Comparison of ENCODE assay signal across 10 cellular contexts in the genomic region with DNA sequence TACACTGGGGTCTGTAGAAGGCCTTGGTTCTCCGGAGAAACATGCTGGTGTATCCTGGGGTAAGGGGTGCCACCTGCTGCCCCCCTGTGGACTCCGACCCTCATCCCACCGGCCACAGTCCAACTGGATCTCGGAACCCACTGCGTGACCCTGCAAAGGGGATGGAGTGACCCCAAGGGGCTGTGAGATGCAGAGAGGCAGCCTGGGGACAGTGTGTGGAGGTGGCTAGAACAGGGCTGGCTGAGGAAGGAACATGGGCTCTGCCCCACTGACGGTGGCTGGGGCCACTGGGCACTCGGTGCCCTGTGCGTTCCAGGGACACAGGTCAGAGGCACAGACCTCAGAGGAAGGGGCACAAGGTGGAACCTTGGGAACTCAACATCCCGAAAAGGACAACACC. TPM values are rescaled to one million over a fixed set of nuclear protein-coding genes. Genes with fewer than 3 reads are reported as not detected.
DNase-seq lines count a peak whose midpoint lies in the region; ATAC-seq and TF ChIP-seq lines count a peak whose summit lies in the region.
"Had no signal": no experiment of that assay in that cellular context is flagged by ENCODE, and none has a peak within 500 bp of the region (broad histone marks: within the 10 kb centered on the region; RNA-seq: fewer than 3 reads in every experiment).

No MANE protein-coding gene starts in this region.

- H3K23ac ChIP-seq in neuronal stem cell (ENCODE audit: low read depth, low read length, poor library complexity), result no peak overlapping the region

- H2AFZ ChIP-seq in ACC112 (ENCODE audit: low read length, unreplicated experiment), result no peak overlapping the region
- no peak overlapping the region for H2AFZ ChIP-seq in neuronal stem cell (ENCODE audit: low read length)

- H3K36me3 ChIP-seq in ACC112 (ENCODE audit: insufficient read depth, low read length), result no peaks in the 10 kb centered on the region
- no peaks in the 10 kb centered on the region for H3K36me3 ChIP-seq in colonic mucosa
- no peaks in the 10 kb centered on the region for H3K36me3 ChIP-seq in neuronal stem cell (replicated peaks in 1 of 2; ENCODE audit: control insufficient read depth in 2 of 2, insufficient read depth in 2 of 2, low read length in 2 of 2)
- no peaks in the 10 kb centered on the region for H3K36me3 ChIP-seq in aorta (ENCODE audit: control insufficient read depth in 1 of 2, insufficient read depth in 2 of 2, low read length in 1 of 2)

- H3K79me2 ChIP-seq in ACC112 (ENCODE audit: control insufficient read depth, insufficient read depth, low read length, unreplicated experiment), result peaks cover 64% of the 10 kb centered on the region

- H3K4me1 ChIP-seq in ACC112 (ENCODE audit: control insufficient read depth, insufficient read depth, low read length, unreplicated experiment) (peaks cover 28% of the 10 kb centered on the region), colonic mucosa (peaks cover 11% of the 10 kb centered on the region), neuronal stem cell (ENCODE audit: control insufficient read depth in 2 of 2, insufficient read depth in 1 of 2, low read depth in 1 of 2, low read length in 2 of 2) (peaks cover 12 to 22% of the 10 kb centered on the region in 2 donors), aorta (ENCODE audit: control insufficient read depth in 1 of 2, insufficient read depth in 2 of 2, low read length in 2 of 2) (peaks cover 0 to 2% of the 10 kb centered on the region in 2 donors)

- peak overlapping the region; percentile 80 for H3K4me3 ChIP-seq in ACC112 (ENCODE audit: low read depth, low read length)
- no peak overlapping the region for H3K4me3 ChIP-seq in colonic mucosa
- peak overlapping the region in 1 of 2 donors; percentile 29 for H3K4me3 ChIP-seq in neuronal stem cell (ENCODE audit: low read length in 2 of 2)
- no peak overlapping the region for H3K4me3 ChIP-seq in aorta (ENCODE audit: low read length in 2 of 2)

- no CpG with 5 or more reads among the region's 9 CpGs for WGBS in neuronal stem cell (ENCODE audit: extremely low coverage in 2 of 2, insufficient read length in 2 of 2, insufficient replicate concordance in 1 of 2), 2 donors
- WGBS in aorta, 2 donors, result 61 to 73% methylated on average over 9 of the region's 9 CpGs

- H2BK120ac ChIP-seq in neuronal stem cell (ENCODE audit: low read depth, low read length), result no peak overlapping the region

- H2BK12ac ChIP-seq in neuronal stem cell (ENCODE audit: low read length), result peak overlapping the region; percentile 59

- no peak overlapping the region for H3K14ac ChIP-seq in neuronal stem cell (ENCODE audit: low read length)

- H3K4me2 ChIP-seq in neuronal stem cell (ENCODE audit: insufficient read depth, low read length, poor library complexity, severe bottlenecking), result no peak overlapping the region

- ATAC-seq in HG02973 (IDR thresholded peaks at IDR 0.05; ENCODE audit: unreplicated experiment) (no peak), aorta (ENCODE audit: low FRiP score) (no peak), HG02970 (IDR thresholded peaks at IDR 0.05; ENCODE audit: low FRiP score, unreplicated experiment) (no peak)

- peak overlapping the region; percentile 49 for H3K18ac ChIP-seq in neuronal stem cell (ENCODE audit: low read length)

- H3K27ac ChIP-seq in ACC112 (ENCODE audit: low read depth, low read length) (no peak overlapping the region), colonic mucosa (no peak overlapping the region), neuronal stem cell (replicated peaks; ENCODE audit: low read length) (no peak overlapping the region), aorta (ENCODE audit: low read depth in 1 of 2, low read length in 2 of 2) (peak overlapping the region in 1 of 2 donors; percentile 14)

- intact Hi-C loops in colonic mucosa (cut with DNase I) (no loop called here), aorta (cut with DNase I) (no loop called here)

- H3K9me3 ChIP-seq in colonic mucosa, result no peaks in the 10 kb centered on the region
- no peaks in the 10 kb centered on the region for H3K9me3 ChIP-seq in neuronal stem cell (replicated peaks in 1 of 2; ENCODE audit: control insufficient read depth in 2 of 2, insufficient read depth in 1 of 2, low read depth in 1 of 2, low read length in 2 of 2)
- H3K9me3 ChIP-seq in aorta (ENCODE audit: control insufficient read depth, low read length), result no peaks in the 10 kb centered on the region

- H3K27me3 ChIP-seq in ACC112 (ENCODE audit: insufficient read depth, low read length), result no peaks in the 10 kb centered on the region
- no peaks in the 10 kb centered on the region for H3K27me3 ChIP-seq in colonic mucosa
- peaks cover 3 to 25% (median 16%) of the 10 kb centered on the region in 3 experiments for H3K27me3 ChIP-seq in neuronal stem cell (ENCODE audit: control insufficient read depth in 3 of 3, insufficient read depth in 3 of 3, low read depth in 1 of 3, low read length in 3 of 3)
- H3K27me3 ChIP-seq in aorta (ENCODE audit: control insufficient read depth in 1 of 2, insufficient read depth in 2 of 2, low read length in 1 of 2), result no peaks in the 10 kb centered on the region

- DNase-seq in colonic mucosa (no peak), neuronal stem cell (ENCODE audit: low spot score) (no peak), dermis blood vessel endothelial cell (no peak), aorta (no peak)
- DNase-seq: DND-41, OCI-M1 had no signal

- peak overlapping the region; percentile 53 for H2AK5ac ChIP-seq in neuronal stem cell (ENCODE audit: low read depth, low read length)

- peaks cover 8% of the 10 kb centered on the region for H3K79me1 ChIP-seq in neuronal stem cell (ENCODE audit: low read depth, low read length)

- H3K9ac ChIP-seq in colonic mucosa (ENCODE audit: low read depth in 2 of 2, low read length in 2 of 2) (peak overlapping the region; percentile 35 to 74), neuronal stem cell (ENCODE audit: low read depth, low read length, poor library complexity) (no peak overlapping the region)

- no peak overlapping the region for H2BK15ac ChIP-seq in neuronal stem cell (ENCODE audit: low read length)

- no peak overlapping the region for H3K4ac ChIP-seq in neuronal stem cell (ENCODE audit: low read length)

- no peak overlapping the region for H4K91ac ChIP-seq in neuronal stem cell (ENCODE audit: low read depth, low read length, poor library complexity)

- no peak overlapping the region for H4K8ac ChIP-seq in neuronal stem cell (ENCODE audit: low read depth, low read length)

- no peak overlapping the region for H2BK5ac ChIP-seq in neuronal stem cell (ENCODE audit: low read length)

- TF ChIP-seq CTCF in LNCAP (IDR thresholded peaks at IDR 0.05), result 0 out of 2 replicates have a peak, but pooled peaks have one; percentile 16
- TF ChIP-seq CTCF in colonic mucosa (IDR thresholded peaks at IDR 0.05), result no peak

RNA-seq across cellular contexts. Expression of gene NACC2, which starts 2.3 kb away (rescaled TPM):
- total RNA-seq in colonic mucosa (10 to 100 TPM; 20.3 to 21.0 TPM), dermis blood vessel endothelial cell (21.6 and 26.5 TPM in 2 replicates), aorta (10 to 100 TPM; 51.3 to 61.0 TPM)
- 4.9 TPM for polyA plus RNA-seq in neuronal stem cell (2013, experiment 1 of 2)
- polyA plus RNA-seq in neuronal stem cell (2013, experiment 2 of 2), result 5.0 TPM
- polyA plus RNA-seq in aorta, result 10 to 100 TPM; 10.5 to 11.7 TPM

RNA-seq across cellular contexts. Expression of gene TMEM250, which starts 25.9 kb away (rescaled TPM):
- 10 to 100 TPM; 40.9 to 67.2 TPM for total RNA-seq in colonic mucosa
- 23.6 TPM for polyA plus RNA-seq in neuronal stem cell (2013, experiment 1 of 2)
- polyA plus RNA-seq in neuronal stem cell (2013, experiment 2 of 2), result 22.7 TPM
- 59.7 and 73.7 TPM in 2 replicates for total RNA-seq in dermis blood vessel endothelial cell
- 10 to 100 TPM; 22.0 to 25.1 TPM for total RNA-seq in aorta
- 10 to 100 TPM; 14.9 to 19.0 TPM for polyA plus RNA-seq in aorta
